Comparison of ENCODE assay signal across 1 cellular context in genomic region chr6:43630980-43631619, GRCh38.
TF ChIP-seq lines count a peak whose summit lies in the region.

No MANE protein-coding gene starts in this region.

TF ChIP-seq in GM12878, 131 proteins besides CTCF, POLR2A, EP300 and RAD21:
- no peak for TF ChIP-seq ZSCAN29 (IDR thresholded peaks at IDR 0.05)
- no peak for TF ChIP-seq RUNX3 (IDR thresholded peaks at IDR 0.05; ENCODE audit: low read length)
- no peak for TF ChIP-seq HDAC6 (IDR thresholded peaks at IDR 0.05; ENCODE audit: unreplicated experiment)
- no peak for TF ChIP-seq ZNF592 (IDR thresholded peaks at IDR 0.05)
- TF ChIP-seq ASH2L (IDR thresholded peaks at IDR 0.05; ENCODE audit: borderline replicate concordance, low read depth), result no peak
- TF ChIP-seq HSF1 (IDR thresholded peaks at IDR 0.05; ENCODE audit: low read depth, low read length), result no peak
- no peak for TF ChIP-seq ZBTB40 (IDR thresholded peaks at IDR 0.05; ENCODE audit: borderline replicate concordance)
- TF ChIP-seq BCL11A (IDR thresholded peaks at IDR 0.05; ENCODE audit: low read depth, low read length), result no peak
- TF ChIP-seq ZBTB33 (IDR thresholded peaks at IDR 0.05), result no peak
- TF ChIP-seq RAD51 (IDR thresholded peaks at IDR 0.05), result no peak
- no peak for TF ChIP-seq CEBPZ (IDR thresholded peaks at IDR 0.05; ENCODE audit: low read depth, low read length)
- TF ChIP-seq GABPA (IDR thresholded peaks at IDR 0.05; ENCODE audit: low read depth), result no peak
